7 cellular contexts compared by ENCODE assay signal in genomic region chr1:145607833-145608733, GRCh38.
DNase-seq lines count a peak whose midpoint lies in the region; ATAC-seq, FAIRE-seq and TF ChIP-seq lines count a peak whose summit lies in the region.
"Not testable (repeated sequence)": the region's sequence is repeated elsewhere in the genome, so short reads cannot be mapped to it uniquely, and the experiment has no call there.

Gene GPR89A, plus strand, starts transcription at chr1:145607988. Its CDS starts 146 bp downstream, at chr1:145608134.

- TF ChIP-seq CTCF in astrocyte of the spinal cord (IDR thresholded peaks at IDR 0.05; ENCODE audit: low read depth, low read length); retinal pigment epithelial cell (conservative IDR thresholded peaks at IDR 0.05; ENCODE audit: low read depth, low read length): not testable (repeated sequence)

- FAIRE-seq in GM18507 (lab: Jason Lieb, UNC), result peak; percentile 97

- DNase-seq in GM18507 (ENCODE audit: extremely low spot score, insufficient read length, low read depth) (peak; percentile 58), NCI-H2029 treated with DMSO at 0.1 percent for 48 hours (lab: John Stamatoyannopoulos, UW) (peak; percentile 32), T1000 (lab: John Stamatoyannopoulos, UW) (peak; percentile 83), astrocyte of the spinal cord (ENCODE audit: low read depth, low spot score) (peak; percentile 90), hypothalamus (lab: John Stamatoyannopoulos, UW) (peak; percentile 10 to 96 (median 85)), retinal pigment epithelial cell (ENCODE audit: low read depth) (peak; percentile 58)

- peak; percentile 93 for ATAC-seq in HG02981 (IDR thresholded peaks at IDR 0.05; ENCODE audit: unreplicated experiment)

- peak within 1 kb of the TSS; percentile 65 for H3K4me3 ChIP-seq in astrocyte of the spinal cord (ENCODE audit: low read depth, low read length)
- H3K4me3 ChIP-seq in retinal pigment epithelial cell (ENCODE audit: low read length), result peak within 1 kb of the TSS; percentile 73

- in situ Hi-C loops in astrocyte of the spinal cord (cut with HindIII; ENCODE audit: low sequenced_read_pairs), result not testable (repeated sequence)

Comparison
In these comparisons a context has a peak if more than half of its experiments do, and no peak if none do; other contexts are left out.
1. Peak in every context shown above with its lines: DNase-seq, ATAC-seq and H3K4me3 ChIP-seq.
2. DNase-seq: peak in every context shown above with its lines; median percentile 90 in astrocyte of the spinal cord; 85 in hypothalamus; 83 in T1000; 58 in GM18507; 58 in retinal pigment epithelial cell; 32 in NCI-H2029 treated with DMSO at 0.1 percent for 48 hours.